19 cellular contexts compared by ENCODE assay signal in genomic region chr11:46682773-46683752, GRCh38. TPM values are rescaled to one million over a fixed set of nuclear protein-coding genes. Genes with fewer than 3 reads are reported as not detected.
A peak's percentile ranks its signal among the peaks of the same experiment; 100 is the strongest.
DNase-seq lines count a peak whose midpoint lies in the region; ATAC-seq, FAIRE-seq and TF ChIP-seq lines count a peak whose summit lies in the region.
"Had no signal": no experiment of that assay in that cellular context is flagged by ENCODE, and none has a peak within 500 bp of the region (broad histone marks: within the 10 kb centered on the region; RNA-seq: fewer than 3 reads in every experiment).

No MANE protein-coding gene starts in this region.

- no peak overlapping the region for H3K4me3 Mint-ChIP-seq in activated CD8-positive, alpha-beta memory T cell treated with anti-CD3 and anti-CD28 coated beads, Interleukin-2, amount 10 ng/mL, durations not matched to agents 7 days and 5 days
- H3K4me3 Mint-ChIP-seq: activated CD4-positive, alpha-beta T cell treated with anti-CD3 and anti-CD28 coated beads for 36 hours; activated naive CD8-positive, alpha-beta T cell treated with anti-CD3 and anti-CD28 coated beads, Interleukin-2, amount 50 U/mL, for 24 hours had no signal

- H3K9ac ChIP-seq in mammary epithelial cell (ENCODE audit: insufficient read depth, low read length), result no peak overlapping the region
- H3K9ac ChIP-seq in kidney (ENCODE audit: low read length in 2 of 2), result no peak overlapping the region

- in situ Hi-C loops in mammary epithelial cell (cut with MboI; ENCODE audit: low sequenced_read_pairs in 2 of 2), result no loop called here

- H3K79me2 ChIP-seq in mammary epithelial cell (ENCODE audit: insufficient read depth, low read length), result no peaks in the 10 kb centered on the region

- intact Hi-C loops in mammary epithelial cell (cut with micrococcal nuclease) (no loop called here), kidney (cut with DNase I) (no loop called here), tibial artery (cut with DNase I; ENCODE audit: low total_unique reads) (no loop called here)

- H3K9me3 ChIP-seq in mammary epithelial cell (replicated peaks; ENCODE audit: insufficient read depth, low read length) (no peaks in the 10 kb centered on the region), kidney (ENCODE audit: control insufficient read depth in 1 of 2, low read length in 2 of 2) (no peaks in the 10 kb centered on the region), tibial artery (no peaks in the 10 kb centered on the region)
- H3K9me3 ChIP-seq: thyroid gland had no signal

- no TSS peak for BruUV-seq in mammary epithelial cell (replicated peaks; lab: Mats Ljungman, UMichigan)

- CTCF ChIA-PET in activated CD8-positive, alpha-beta memory T cell treated with anti-CD3 and anti-CD28 coated beads, Interleukin-2, amount 10 ng/mL, durations not matched to agents 7 days and 5 days (lab: Charles Lee), result interaction anchor here (0.7 to 2.0 kb wide), 2 partner anchors 11 to 129 kb away, joined by 6 to 9 read pairs; no protein-coding TSS in a partner anchor
- CTCF ChIA-PET in mammary epithelial cell (lab: Charles Lee; ENCODE audit: low non-redundant PET), result no interaction called here

- H3K27me3 ChIP-seq in mammary epithelial cell (ENCODE audit: insufficient read depth, low read length), result no peaks in the 10 kb centered on the region
- no peaks in the 10 kb centered on the region for H3K27me3 ChIP-seq in tibial artery
- H3K27me3 ChIP-seq: thyroid gland had no signal

- DNase-seq in activated CD8-positive, alpha-beta memory T cell treated with anti-CD3 and anti-CD28 coated beads, Interleukin-2, amount 10 ng/mL, durations not matched to agents 7 days and 5 days, result no peak
- no peak for DNase-seq in activated CD8-positive, alpha-beta memory T cell treated with anti-CD3 and anti-CD28 coated beads for 24 hours
- DNase-seq in mammary epithelial cell (peak; percentile 48), kidney (peak; percentile 40), tibial artery (no peak), hepatic stellate cell (ENCODE audit: low spot score) (no peak)
- DNase-seq in central memory CD4-positive, alpha-beta T cell, result no peak
- DNase-seq: activated CD4-positive, alpha-beta T cell treated with anti-CD3 and anti-CD28 coated beads for 36 hours; activated naive CD8-positive, alpha-beta T cell treated with anti-CD3 and anti-CD28 coated beads, Interleukin-2, amount 50 U/mL, for 24 hours; activated T-cell treated with anti-CD3 and anti-CD28 coated beads, Interleukin-2, amount 50 U/mL, for 1 hour; foreskin fibroblast; MM.1S; NCI-H2081 treated with DMSO at 0.1 percent for 48 hours; NCI-H774; T-helper 9 cell; thyroid gland had no signal

- H4K20me1 ChIP-seq in mammary epithelial cell (ENCODE audit: insufficient read depth, low read length), result no peaks in the 10 kb centered on the region

- no peak for FAIRE-seq in kidney (lab: Jason Lieb, UNC)
- FAIRE-seq: A204.1 had no signal

- WGBS in mammary epithelial cell (ENCODE audit: low coverage, missing lambda C conversion rate), result 68% methylated on average over 4 of the region's 11 CpGs

- TF ChIP-seq CTCF in mammary epithelial cell (conservative IDR thresholded peaks at IDR 0.05 in 1 of 2, IDR thresholded peaks at IDR 0.05 in 1 of 2; ENCODE audit: extremely low read depth in 1 of 2, insufficient read depth in 1 of 2, low read depth in 1 of 2, low read length in 2 of 2) (no peak), kidney (IDR thresholded peaks at IDR 0.05; ENCODE audit: borderline replicate concordance, extremely low read depth, insufficient read depth) (no peak), tibial artery (IDR thresholded peaks at IDR 0.05) (no peak)

- H3K27ac ChIP-seq in mammary epithelial cell (ENCODE audit: insufficient read depth, low read depth, low read length) (no peak overlapping the region), kidney (ENCODE audit: low read depth in 2 of 2, low read length in 2 of 2) (no peak overlapping the region), tibial artery (peak overlapping the region; percentile 64 to 66)

- H3K4me3 ChIP-seq in mammary epithelial cell (replicated peaks in 1 of 3; ENCODE audit: insufficient read depth in 1 of 3, low read depth in 2 of 3, low read length in 3 of 3) (no peak overlapping the region), kidney (ENCODE audit: low read length in 2 of 2) (no peak overlapping the region), tibial artery (no peak overlapping the region)
- H3K4me3 ChIP-seq: thyroid gland had no signal

- H3K27me3 Mint-ChIP-seq in activated CD8-positive, alpha-beta memory T cell treated with anti-CD3 and anti-CD28 coated beads, Interleukin-2, amount 10 ng/mL, durations not matched to agents 7 days and 5 days, result no peaks in the 10 kb centered on the region
- H3K27me3 Mint-ChIP-seq: activated CD4-positive, alpha-beta T cell treated with anti-CD3 and anti-CD28 coated beads for 36 hours; activated naive CD8-positive, alpha-beta T cell treated with anti-CD3 and anti-CD28 coated beads, Interleukin-2, amount 50 U/mL, for 24 hours had no signal

- H3K4me2 ChIP-seq in mammary epithelial cell (ENCODE audit: insufficient read depth, low read depth, low read length), result no peak overlapping the region

- H3K4me1 ChIP-seq in mammary epithelial cell (ENCODE audit: insufficient read depth, low read length) (peaks cover 28% of the 10 kb centered on the region), kidney (ENCODE audit: control insufficient read depth in 1 of 2, insufficient read depth in 1 of 2, low read depth in 1 of 2, low read length in 2 of 2) (peaks cover 0 to 5% of the 10 kb centered on the region in 2 donors), tibial artery (peaks cover 5 to 48% (median 24%) of the 10 kb centered on the region in 4 donors)
- H3K4me1 ChIP-seq: thyroid gland had no signal

- H3K4me1 Mint-ChIP-seq in activated CD8-positive, alpha-beta memory T cell treated with anti-CD3 and anti-CD28 coated beads, Interleukin-2, amount 10 ng/mL, durations not matched to agents 7 days and 5 days, result peaks cover 4% of the 10 kb centered on the region
- H3K4me1 Mint-ChIP-seq: activated naive CD8-positive, alpha-beta T cell treated with anti-CD3 and anti-CD28 coated beads, Interleukin-2, amount 50 U/mL, for 24 hours had no signal

- no peak overlapping the region for H2AFZ ChIP-seq in mammary epithelial cell (ENCODE audit: low read depth, low read length)

- ATAC-seq in activated CD8-positive, alpha-beta memory T cell treated with anti-CD3 and anti-CD28 coated beads, Interleukin-2, amount 10 ng/mL, durations not matched to agents 7 days and 5 days, result no peak
- ATAC-seq in GM21825 (IDR thresholded peaks at IDR 0.05; ENCODE audit: unreplicated experiment), result no peak
- ATAC-seq: activated CD4-positive, alpha-beta T cell treated with anti-CD3 and anti-CD28 coated beads for 36 hours; activated naive CD8-positive, alpha-beta T cell treated with anti-CD3 and anti-CD28 coated beads, Interleukin-2, amount 50 U/mL, for 24 hours had no signal

- no peaks in the 10 kb centered on the region for H3K9me3 Mint-ChIP-seq in activated CD8-positive, alpha-beta memory T cell treated with anti-CD3 and anti-CD28 coated beads, Interleukin-2, amount 10 ng/mL, durations not matched to agents 7 days and 5 days (ENCODE audit: low read depth)
- H3K9me3 Mint-ChIP-seq: activated naive CD8-positive, alpha-beta T cell treated with anti-CD3 and anti-CD28 coated beads, Interleukin-2, amount 50 U/mL, for 24 hours had no signal

- H3K36me3 Mint-ChIP-seq in activated CD8-positive, alpha-beta memory T cell treated with anti-CD3 and anti-CD28 coated beads, Interleukin-2, amount 10 ng/mL, durations not matched to agents 7 days and 5 days, result peaks cover 11% of the 10 kb centered on the region

- dilution Hi-C loops in mammary epithelial cell (cut with HindIII; ENCODE audit: low sequenced_read_pairs), result no loop called here

- peak overlapping the region; percentile 36 for H3K27ac Mint-ChIP-seq in activated CD8-positive, alpha-beta memory T cell treated with anti-CD3 and anti-CD28 coated beads, Interleukin-2, amount 10 ng/mL, durations not matched to agents 7 days and 5 days
- H3K27ac Mint-ChIP-seq: activated CD4-positive, alpha-beta T cell treated with anti-CD3 and anti-CD28 coated beads for 36 hours; activated naive CD8-positive, alpha-beta T cell treated with anti-CD3 and anti-CD28 coated beads, Interleukin-2, amount 50 U/mL, for 24 hours had no signal

- H3K36me3 ChIP-seq in mammary epithelial cell (ENCODE audit: insufficient read depth, low read length) (peaks cover 9% of the 10 kb centered on the region), kidney (ENCODE audit: control insufficient read depth in 1 of 2, insufficient read depth in 2 of 2, low read length in 2 of 2) (peaks cover 21 to 34% of the 10 kb centered on the region in 2 donors), tibial artery (peaks cover 65 to 76% (median 71%) of the 10 kb centered on the region in 3 donors)

RNA-seq across cellular contexts. Expression of gene ARHGAP1, which starts 17.4 kb away (rescaled TPM):
- total RNA-seq in activated CD8-positive, alpha-beta memory T cell treated with anti-CD3 and anti-CD28 coated beads, Interleukin-2, amount 10 ng/mL, durations not matched to agents 7 days and 5 days, result 10 to 100 TPM; 61.9 to 68.5 TPM
- total RNA-seq in mammary epithelial cell (100 to 1,000 TPM in 1 of 2 donors, 10 to 100 TPM in 1; 57.2 to 123 TPM), kidney (137 TPM)
- polyA plus RNA-seq in mammary epithelial cell (25.5 TPM), kidney (ENCODE audit: insufficient read depth, low read depth, low replicate concordance) (35.5 TPM)
- 162 TPM for polyA minus RNA-seq in mammary epithelial cell

RNA-seq across cellular contexts. Expression of gene ZNF408, which starts 17.8 kb away (rescaled TPM):
- total RNA-seq in activated CD8-positive, alpha-beta memory T cell treated with anti-CD3 and anti-CD28 coated beads, Interleukin-2, amount 10 ng/mL, durations not matched to agents 7 days and 5 days, result 10 to 100 TPM; 12.6 to 15.0 TPM
- total RNA-seq in mammary epithelial cell, result 10 to 100 TPM; 12.6 to 15.2 TPM
- 7.2 TPM for polyA plus RNA-seq in mammary epithelial cell
- polyA minus RNA-seq in mammary epithelial cell, result 5.7 TPM
- total RNA-seq in kidney, result 9.7 TPM
- polyA plus RNA-seq in kidney (ENCODE audit: insufficient read depth, low read depth, low replicate concordance), result 7.8 TPM

RNA-seq across cellular contexts. Expression of gene F2, which starts 36.0 kb away (rescaled TPM):
- not detected for total RNA-seq in activated CD8-positive, alpha-beta memory T cell treated with anti-CD3 and anti-CD28 coated beads, Interleukin-2, amount 10 ng/mL, durations not matched to agents 7 days and 5 days
- total RNA-seq in mammary epithelial cell (not detected), kidney (not detected)
- polyA plus RNA-seq in mammary epithelial cell (0.03 TPM), kidney (ENCODE audit: insufficient read depth, low read depth, low replicate concordance) (not detected)
- polyA minus RNA-seq in mammary epithelial cell, result not detected
- total RNA-seq: activated CD4-positive, alpha-beta T cell treated with anti-CD3 and anti-CD28 coated beads for 36 hours; dermis microvascular lymphatic vessel endothelial cell; thyroid gland had no signal

Comparison
In these comparisons a context has a peak if more than half of its experiments do, and no peak if none do; other contexts are left out.
1. DNase-seq: peak in mammary epithelial cell (single experiment) and kidney (single experiment); none in activated CD8-positive, alpha-beta memory T cell treated with anti-CD3 and anti-CD28 coated beads, Interleukin-2, amount 10 ng/mL, durations not matched to agents 7 days and 5 days (single experiment), activated CD8-positive, alpha-beta memory T cell treated with anti-CD3 and anti-CD28 coated beads for 24 hours (single experiment), tibial artery (0 of 2), central memory CD4-positive, alpha-beta T cell (single experiment) and hepatic stellate cell (single experiment).
2. H3K27ac ChIP-seq: peak in tibial artery (2 of 2); none in mammary epithelial cell (single experiment) and kidney (0 of 2).